ENCODE assay signal across 11 cellular contexts in the genomic region with DNA sequence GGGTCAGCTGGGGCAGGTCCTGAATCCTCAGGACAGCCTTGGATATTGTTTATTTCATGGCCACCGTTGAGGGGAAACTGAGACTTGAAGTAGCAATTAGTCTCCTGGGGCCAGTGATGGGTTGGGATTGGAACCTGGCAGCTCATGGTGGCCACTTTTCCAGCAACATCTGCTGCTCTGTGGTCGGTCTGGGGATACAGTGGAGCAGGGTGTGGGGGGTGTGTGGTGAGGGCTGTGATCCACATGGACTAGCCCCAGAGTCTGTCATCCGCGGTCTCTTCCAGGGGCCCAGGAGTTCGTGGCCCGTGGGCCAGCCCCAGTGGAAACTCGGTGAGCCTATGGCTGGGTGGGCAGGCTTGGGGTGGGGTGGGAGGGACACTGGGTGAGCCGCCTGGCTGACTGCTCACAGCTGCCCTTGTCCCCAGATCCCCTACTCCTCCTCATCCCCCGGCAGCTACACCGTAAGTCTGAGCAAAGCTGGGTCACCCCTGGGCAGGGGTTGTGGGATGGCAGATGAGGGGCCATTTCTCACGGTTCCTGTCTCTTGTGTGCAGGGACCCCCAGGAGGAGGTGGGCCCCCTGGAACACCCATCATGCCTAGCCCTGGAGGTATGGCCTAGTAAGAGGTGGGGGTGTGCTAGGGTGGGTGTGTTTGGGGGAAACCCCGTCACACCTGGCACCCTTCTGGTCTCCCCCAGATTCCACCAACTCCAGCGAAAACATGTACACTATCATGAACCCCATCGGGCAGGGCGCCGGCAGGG. TPM values are rescaled to one million over a fixed set of nuclear protein-coding genes. Genes with fewer than 3 reads are reported as not detected.
DNase-seq lines count a peak whose midpoint lies in the region; ATAC-seq, FAIRE-seq and TF ChIP-seq lines count a peak whose summit lies in the region.
"Had no signal": no experiment of that assay in that cellular context is flagged by ENCODE, and none has a peak within 500 bp of the region (broad histone marks: within the 10 kb centered on the region; RNA-seq: fewer than 3 reads in every experiment).

No MANE protein-coding gene starts in this region.

- no peak overlapping the region for H3K4me2 ChIP-seq in A549
- no peak overlapping the region for H3K4me2 ChIP-seq in SK-N-SH

- H3K36me3 ChIP-seq in HEK293 (ENCODE audit: control insufficient read depth in 2 of 2, insufficient read depth in 1 of 2, low read length in 2 of 2) (peaks cover 5 to 24% of the 10 kb centered on the region in 2 experiments; a peak in 1 of 3 replicates), bronchial epithelial cell (ENCODE audit: control insufficient read depth, insufficient read depth, low read length) (no peaks in the 10 kb centered on the region), SK-N-SH (replicated peaks in 1 of 2; ENCODE audit: control insufficient read depth in 1 of 2, insufficient read depth in 2 of 2, low read length in 1 of 2) (peaks cover 0 to 11% of the 10 kb centered on the region in 2 experiments)
- H3K36me3 ChIP-seq: gastrocnemius medialis had no signal

- TF ChIP-seq EP300 in A549 (IDR thresholded peaks at IDR 0.05) (no peak), SK-N-SH (IDR thresholded peaks at IDR 0.05; ENCODE audit: borderline replicate concordance in 1 of 2, low read depth in 1 of 2, low read length in 1 of 2) (no peak)

- 88% methylated on average over 4 of the region's 16 CpGs for WGBS in A549 (ENCODE audit: missing lambda C conversion rate)
- 93% methylated on average over 4 of the region's 16 CpGs for WGBS in SK-N-SH (ENCODE audit: low lambda C conversion rate)

- H3K9me3 ChIP-seq in A549 (no peaks in the 10 kb centered on the region), HEK293 (ENCODE audit: control insufficient read depth, insufficient read depth, low read depth, low read length) (no peaks in the 10 kb centered on the region), SK-N-SH (no peaks in the 10 kb centered on the region)
- H3K9me3 ChIP-seq: gastrocnemius medialis had no signal

- no peak for FAIRE-seq in A549 (lab: Jason Lieb, UNC)
- FAIRE-seq in bronchial epithelial cell (lab: Jason Lieb, UNC) = no peak

- no peak for TF ChIP-seq CTCF in A549 (IDR thresholded peaks at IDR 0.05)
- TF ChIP-seq CTCF in HEK293 (tag by site-specific recombination; IDR thresholded peaks at IDR 0.05) = no peak
- TF ChIP-seq CTCF in bronchial epithelial cell (IDR thresholded peaks at IDR 0.05; ENCODE audit: insufficient read depth, low read length, severe bottlenecking) = no peak
- TF ChIP-seq CTCF in SK-N-SH (IDR thresholded peaks at IDR 0.05) = no peak

- POLR2A ChIA-PET in A549 (lab: Yijun Ruan, JAX) (no interaction called here), HEK293 (lab: Yijun Ruan, JAX) (interaction anchor here (1.0 kb wide), 1 partner anchor 11 kb away, joined by 3 read pairs; no protein-coding TSS in a partner anchor), SK-N-SH (lab: Yijun Ruan, JAX) (interaction anchor here (1.6 to 2.5 kb wide), 2 partner anchors 13 to 151 kb away, joined by 4 to 13 read pairs; partner anchors contain the start of genes JUND and SSBP4)

- H3K4me1 Mint-ChIP-seq in naive B cell = peaks cover 14 to 39% (median 25%) of the 10 kb centered on the region in 3 donors

- peak overlapping the region; percentile 68 to 89 (median 80) for H3K4me3 Mint-ChIP-seq in naive B cell

- CTCF ChIA-PET in A549 (lab: Yijun Ruan, JAX) (interaction anchor here (1.2 to 2.3 kb wide), 4 partner anchors 18 to 82 kb away, joined by 3 to 7 read pairs (median 5); no protein-coding TSS in a partner anchor), HEK293 (lab: Yijun Ruan, JAX) (interaction anchor here (0.7 to 1.2 kb wide), 2 partner anchors 19 to 154 kb away, joined by 3 read pairs; no protein-coding TSS in a partner anchor), SK-N-SH (lab: Yijun Ruan, JAX) (interaction anchor here (0.8 to 1.5 kb wide), 6 partner anchors 9 to 46 kb away, joined by 3 to 5 read pairs (median 3); partner anchors contain the start of genes GDF15 and SSBP4)

- no peak overlapping the region for H3K27ac ChIP-seq in A549
- peak overlapping the region; percentile 96 for H3K27ac ChIP-seq in HEK293 (ENCODE audit: extremely low read depth, low read depth, low read length)
- peak overlapping the region in 1 of 2 experiments; percentile 71; a peak in 1 of 4 replicates for H3K27ac ChIP-seq in SK-N-SH (ENCODE audit: low read depth in 2 of 2, low read length in 1 of 2)

- H3K4me1 ChIP-seq in A549 = peaks cover 21% of the 10 kb centered on the region
- peaks cover 19% of the 10 kb centered on the region for H3K4me1 ChIP-seq in HEK293 (ENCODE audit: control insufficient read depth, insufficient read depth, low read length)
- peaks cover 15 to 55% of the 10 kb centered on the region in 2 experiments; a peak in 2 of 4 replicates for H3K4me1 ChIP-seq in SK-N-SH (ENCODE audit: control insufficient read depth in 1 of 2, insufficient read depth in 2 of 2, low read depth in 1 of 2, low read length in 1 of 2)

- peaks cover 5% of the 10 kb centered on the region for H3F3A ChIP-seq in SK-N-SH (replicated peaks; ENCODE audit: insufficient read depth)

- no peak overlapping the region for H2AFZ ChIP-seq in SK-N-SH (ENCODE audit: low read depth)

- TF ChIP-seq RAD21 in A549 (conservative IDR thresholded peaks at IDR 0.05 in 1 of 2, IDR thresholded peaks at IDR 0.05 in 1 of 2) (no peak), SK-N-SH (IDR thresholded peaks at IDR 0.05; ENCODE audit: low read length) (no peak)

- no peaks in the 10 kb centered on the region for H3K9me2 ChIP-seq in SK-N-SH

- ATAC-seq in A549 (no peak), naive B cell (ENCODE audit: low read depth in 2 of 2) (no peak)
- ATAC-seq: gastrocnemius medialis, right cardiac atrium had no signal

- no peak for TF ChIP-seq POLR2A in A549 (IDR thresholded peaks at IDR 0.05; ENCODE audit: low read length)

- H3K27me3 Mint-ChIP-seq in naive B cell = no peaks in the 10 kb centered on the region

- no peaks in the 10 kb centered on the region for H3K9me3 Mint-ChIP-seq in naive B cell

- H3K4me3 ChIP-seq in A549 = no peak overlapping the region
- H3K4me3 ChIP-seq in HEK293 (ENCODE audit: low read depth, low read length) = peak overlapping the region; percentile 3; the same call in 1 of the 2 replicates
- H3K4me3 ChIP-seq in bronchial epithelial cell (ENCODE audit: low read depth, low read length) = peak overlapping the region; percentile 53
- H3K4me3 ChIP-seq in SK-N-SH (ENCODE audit: low read depth in 2 of 2, low read length in 1 of 2) = peak overlapping the region in 1 of 2 experiments; percentile 7; a peak in 1 of 4 replicates

- H3K27me3 ChIP-seq in bronchial epithelial cell (ENCODE audit: control insufficient read depth, insufficient read depth, low read length) = no peaks in the 10 kb centered on the region
- no peaks in the 10 kb centered on the region for H3K27me3 ChIP-seq in SK-N-SH (ENCODE audit: insufficient read depth)

- H4K20me1 ChIP-seq in SK-N-SH (ENCODE audit: insufficient read depth) = no peaks in the 10 kb centered on the region; the same call in 1 of the 2 replicates

- H3K36me3 Mint-ChIP-seq in naive B cell = no peaks in the 10 kb centered on the region

- DNase-seq in A549 (ENCODE audit: low read depth in 1 of 2, low spot score in 1 of 2) = no peak
- no peak for DNase-seq in bronchial epithelial cell (ENCODE audit: low read depth)
- no peak for DNase-seq in naive B cell
- no peak for DNase-seq in dedifferentiated amniotic fluid mesenchymal stem cell (ENCODE audit: extremely low spot score)
- no peak for DNase-seq in SK-N-SH
- no peak for DNase-seq in NK-92 (lab: John Stamatoyannopoulos, UW; ENCODE audit: unreplicated experiment)
- DNase-seq in ureter (ENCODE audit: low spot score) = no peak
- DNase-seq: Calu3, gastrocnemius medialis had no signal

- no peak overlapping the region for H3K9ac ChIP-seq in SK-N-SH

- no peaks in the 10 kb centered on the region for H3K79me2 ChIP-seq in SK-N-SH (ENCODE audit: insufficient read depth)

- peak overlapping the region in 4 of 6 donors; percentile 27 to 82 (median 50) for H3K27ac Mint-ChIP-seq in naive B cell

RNA-seq across cellular contexts. Expression of gene ISYNA1, which starts 5.5 kb away (rescaled TPM):
- 17.6 and 18.0 TPM in 2 replicates for polyA plus RNA-seq in A549 (2011; rRNA removed)
- 43.0 and 56.5 TPM in 2 replicates for polyA plus RNA-seq in A549 (2012; cell fraction: cytosol; rRNA removed)
- 199 and 307 TPM in 2 replicates for polyA plus RNA-seq in A549 (2012; cell fraction: nucleus; rRNA removed)
- 48.5 to 71.0 TPM (median 60.7 TPM) in 3 replicates for polyA plus RNA-seq in A549 (2017; fragmentation: RNase III; extraction: RNeasy Plus Mini Kit Qiagen cat#74134 plus additional on column Dnase treatment)
- polyA minus RNA-seq in A549 (2011; rRNA and poly(A)+ RNA removed) = 17.4 and 29.8 TPM in 2 replicates
- 6.7 and 15.3 TPM in 2 replicates for total RNA-seq in bronchial epithelial cell
- polyA plus RNA-seq in naive B cell (ENCODE audit: low read depth in 6 of 6) = 10 to 100 TPM in 2 of 6 donors, 1 to 10 TPM in 4; 6.3 to 12.2 (median 8.6) TPM
- 48.0 and 49.4 TPM in 2 replicates for polyA plus RNA-seq in SK-N-SH (2012; rRNA removed)
- polyA plus RNA-seq in SK-N-SH (2012; cell fraction: cytosol; rRNA removed) = 10.9 and 17.3 TPM in 2 replicates
- 216 and 280 TPM in 2 replicates for polyA plus RNA-seq in SK-N-SH (2012; cell fraction: nucleus; rRNA removed)
- 116 TPM for total RNA-seq in ureter

RNA-seq across cellular contexts. Expression of gene SSBP4, which starts 13.3 kb away (rescaled TPM):
- polyA plus RNA-seq in A549 (2011; rRNA removed) = 5.4 and 6.9 TPM in 2 replicates
- polyA plus RNA-seq in A549 (2012; cell fraction: cytosol; rRNA removed) = 28.5 and 47.8 TPM in 2 replicates
- 69.4 and 124 TPM in 2 replicates for polyA plus RNA-seq in A549 (2012; cell fraction: nucleus; rRNA removed)
- polyA plus RNA-seq in A549 (2017; fragmentation: RNase III; extraction: RNeasy Plus Mini Kit Qiagen cat#74134 plus additional on column Dnase treatment) = 37.8 to 43.2 TPM (median 41.5 TPM) in 3 replicates
- 5.0 and 10.7 TPM in 2 replicates for polyA minus RNA-seq in A549 (2011; rRNA and poly(A)+ RNA removed)
- 13.2 and 17.1 TPM in 2 replicates for total RNA-seq in bronchial epithelial cell
- polyA plus RNA-seq in naive B cell (ENCODE audit: low read depth in 6 of 6) = 10 to 100 TPM; 54.7 to 78.0 (median 61.8) TPM
- 22.5 and 24.9 TPM in 2 replicates for polyA plus RNA-seq in SK-N-SH (2012; rRNA removed)
- 12.4 and 23.4 TPM in 2 replicates for polyA plus RNA-seq in SK-N-SH (2012; cell fraction: cytosol; rRNA removed)
- polyA plus RNA-seq in SK-N-SH (2012; cell fraction: nucleus; rRNA removed) = 89.0 and 178 TPM in 2 replicates
- total RNA-seq in ureter = 74.7 TPM

RNA-seq across cellular contexts. Expression of gene LRRC25, which starts 35.0 kb away (rescaled TPM):
- polyA plus RNA-seq in A549 (2011; rRNA removed) = not detected in 2 replicates
- polyA plus RNA-seq in A549 (2012; cell fraction: cytosol; rRNA removed) = not detected in 2 replicates
- polyA plus RNA-seq in A549 (2012; cell fraction: nucleus; rRNA removed) = not detected in 2 replicates
- not detected in 3 replicates for polyA plus RNA-seq in A549 (2017; fragmentation: RNase III; extraction: RNeasy Plus Mini Kit Qiagen cat#74134 plus additional on column Dnase treatment)
- not detected in 2 replicates for polyA minus RNA-seq in A549 (2011; rRNA and poly(A)+ RNA removed)
- under 0.01 TPM in 1 of 2 replicates, not detected in the other for total RNA-seq in bronchial epithelial cell
- polyA plus RNA-seq in naive B cell (ENCODE audit: low read depth in 6 of 6) = 10 to 100 TPM in 4 of 6 donors, 1 to 10 TPM in 1, under 1 TPM in 1; 0.17 to 30.8 (median 17.9) TPM
- polyA plus RNA-seq in SK-N-SH (2012; rRNA removed) = not detected in 2 replicates
- polyA plus RNA-seq in SK-N-SH (2012; cell fraction: cytosol; rRNA removed) = not detected in 2 replicates
- not detected in 2 replicates for polyA plus RNA-seq in SK-N-SH (2012; cell fraction: nucleus; rRNA removed)
- total RNA-seq in ureter = 3.6 TPM
- total RNA-seq: Calu3 had no signal

RNA-seq across cellular contexts. Expression of gene GDF15, which starts 46.5 kb away (rescaled TPM):
- polyA plus RNA-seq in A549 (2011; rRNA removed) (67.8 and 78.5 TPM in 2 replicates), A549 (2017; fragmentation: RNase III; extraction: RNeasy Plus Mini Kit Qiagen cat#74134 plus additional on column Dnase treatment) (53.4 to 58.4 TPM (median 56.9 TPM) in 3 replicates), naive B cell (ENCODE audit: low read depth in 6 of 6) (not detected), SK-N-SH (2012; rRNA removed) (74.1 and 129 TPM in 2 replicates)
- 120 and 188 TPM in 2 replicates for polyA plus RNA-seq in A549 (2012; cell fraction: cytosol; rRNA removed)
- 132 and 182 TPM in 2 replicates for polyA plus RNA-seq in A549 (2012; cell fraction: nucleus; rRNA removed)
- polyA minus RNA-seq in A549 (2011; rRNA and poly(A)+ RNA removed) = 33.4 and 59.6 TPM in 2 replicates
- total RNA-seq in bronchial epithelial cell (123 and 166 TPM in 2 replicates), ureter (84.1 TPM)
- polyA plus RNA-seq in SK-N-SH (2012; cell fraction: cytosol; rRNA removed) = 48.5 and 76.8 TPM in 2 replicates
- polyA plus RNA-seq in SK-N-SH (2012; cell fraction: nucleus; rRNA removed) = 193 and 251 TPM in 2 replicates

Comparison
In these comparisons a context has a peak if more than half of its experiments do, and no peak if none do; other contexts are left out.
1. Of the 5 proteins assayed by ChIP-seq in both HEK293 and A549: peak only in HEK293: none; only in A549: PBX3; in both: none; in neither: 4.